16 cellular contexts compared by ENCODE assay signal in genomic region chr5:179730852-179731251, GRCh38.
A peak's percentile ranks its signal among the peaks of the same experiment; 100 is the strongest.
DNase-seq lines count a peak whose midpoint lies in the region; ATAC-seq and TF ChIP-seq lines count a peak whose summit lies in the region.
"Had no signal": no experiment of that assay in that cellular context is flagged by ENCODE, and none has a peak within 500 bp of the region (broad histone marks: within the 10 kb centered on the region; RNA-seq: fewer than 3 reads in every experiment).

No MANE protein-coding gene starts in this region.

- H3K36me3 ChIP-seq in BLaER1 treated with 17β-estradiol and CSF1 and Interleukin-3, amounts not matched to agents 10 nM and 100 nM, result peaks cover 53 to 76% (median 62%) of the 10 kb centered on the region in 11 experiments
- peaks cover 64% of the 10 kb centered on the region for H3K36me3 ChIP-seq in SK-N-MC (ENCODE audit: insufficient read depth, low read length)

- intact Hi-C loops in posterior cingulate gyrus (cut with DNase I), result no loop called here

- no peak for ATAC-seq in HG02588 (IDR thresholded peaks at IDR 0.05; ENCODE audit: unreplicated experiment)
- ATAC-seq in HG02678 (IDR thresholded peaks at IDR 0.05; ENCODE audit: unreplicated experiment), result no peak

- H3K27ac ChIP-seq in BLaER1 treated with 17β-estradiol and CSF1 and Interleukin-3, amounts not matched to agents 10 nM and 100 nM, result peak overlapping the region in 7 of 11 experiments; percentile 1 to 99 (median 93); a peak in 10 of 22 replicates
- H3K27ac ChIP-seq in SK-N-MC, result peak overlapping the region; percentile 88
- H3K27ac ChIP-seq: WERI-Rb-1 had no signal

- DNase-seq in DMS53 treated with DMSO at 0.1 percent for 48 hours (lab: John Stamatoyannopoulos, UW; ENCODE audit: unreplicated experiment) (peak; percentile 11), SK-N-MC (ENCODE audit: low read depth, low spot score) (no peak), fibroblast of pulmonary artery (ENCODE audit: low read depth) (peak; percentile 14), medulla oblongata (ENCODE audit: extremely low spot score) (no peak), posterior cingulate gyrus (no peak)
- DNase-seq: activated gamma-delta T cell treated with Interleukin-2 at 50 U/mL for 16 hours; Caco-2; dermis blood vessel endothelial cell; H7; NCI-H2081; occipital lobe; stimulated activated CD4-positive, alpha-beta T cell treated with anti-CD3 and anti-CD28 coated beads, Interleukin-2, amount 100 ng/mL, for 24 hours; WERI-Rb-1 had no signal

- H3K27me3 ChIP-seq in BLaER1 treated with 17β-estradiol and CSF1 and Interleukin-3, amounts not matched to agents 10 nM and 100 nM, result no peaks in the 10 kb centered on the region

- peak overlapping the region in 4 of 11 experiments; percentile 82 to 97 (median 89); a peak in 8 of 22 replicates for H3K4me2 ChIP-seq in BLaER1 treated with 17β-estradiol and CSF1 and Interleukin-3, amounts not matched to agents 10 nM and 100 nM

- H3K9me3 ChIP-seq in BLaER1 treated with 17β-estradiol and CSF1 and Interleukin-3, amounts not matched to agents 10 nM and 100 nM (replicated peaks in 1 of 11), result no peaks in the 10 kb centered on the region
- no peaks in the 10 kb centered on the region for H3K9me3 ChIP-seq in SK-N-MC (ENCODE audit: low read depth, low read length)
- H3K9me3 ChIP-seq: Caco-2 had no signal

- peaks cover 27 to 65% (median 42%) of the 10 kb centered on the region in 11 experiments; a peak in 21 of 22 replicates for H4K20me1 ChIP-seq in BLaER1 treated with 17β-estradiol and CSF1 and Interleukin-3, amounts not matched to agents 10 nM and 100 nM

- peak overlapping the region in 3 of 11 experiments; percentile 4 to 96 (median 69); a peak in 5 of 22 replicates for H3K9ac ChIP-seq in BLaER1 treated with 17β-estradiol and CSF1 and Interleukin-3, amounts not matched to agents 10 nM and 100 nM
- no peak overlapping the region for H3K9ac ChIP-seq in SK-N-MC (ENCODE audit: insufficient read length)

- H3K4me1 ChIP-seq in BLaER1 treated with 17β-estradiol and CSF1 and Interleukin-3, amounts not matched to agents 10 nM and 100 nM, result peaks cover 27 to 77% (median 38%) of the 10 kb centered on the region in 10 experiments

- H3K4me3 ChIP-seq in BLaER1 treated with 17β-estradiol and CSF1 and Interleukin-3, amounts not matched to agents 10 nM and 100 nM, result no peak overlapping the region
- no peak overlapping the region for H3K4me3 ChIP-seq in SK-N-MC
- no peak overlapping the region for H3K4me3 ChIP-seq in fibroblast of pulmonary artery (replicated peaks; ENCODE audit: low read depth, low read length)

- TF ChIP-seq CTCF in fibroblast of pulmonary artery (IDR thresholded peaks at IDR 0.05; ENCODE audit: low read length, missing control alignments), result no peak

Comparison
In these comparisons a context has a peak if more than half of its experiments do, and no peak if none do; other contexts are left out.
1. DNase-seq: peak in DMS53 treated with DMSO at 0.1 percent for 48 hours (single experiment) and fibroblast of pulmonary artery (single experiment); none in SK-N-MC (single experiment), medulla oblongata (single experiment) and posterior cingulate gyrus (0 of 10).